In genomic region chr1:46422261-46422871, GRCh38 we compare ENCODE assay signal across 17 cellular contexts.
"Had no signal": no experiment of that assay in that cellular context is flagged by ENCODE, and none has a peak within 500 bp of the region (broad histone marks: within the 10 kb centered on the region; RNA-seq: fewer than 3 reads in every experiment).

No MANE protein-coding gene starts in this region.

- H3K4me1 Mint-ChIP-seq: activated CD4-positive, alpha-beta T cell treated with anti-CD3 and anti-CD28 coated beads for 36 hours; activated naive CD4-positive, alpha-beta T cell treated with anti-CD3 and anti-CD28 coated beads, Interleukin-2, amount 50 U/mL, for 24 hours; mesothelial cell of epicardium; nephron; stimulated activated memory B cell treated with anti-CD40 and anti-IgM and Interleukin-4, amounts not matched to agents 10 μg/mL and 1 μg/mL and 100 μg/mL, for 72 hours had no signal

- FAIRE-seq: endometrium had no signal

- DNase-seq: activated CD4-positive, alpha-beta T cell treated with anti-CD3 and anti-CD28 coated beads for 36 hours; activated T-cell treated with anti-CD3 and anti-CD28 coated beads for 4 hours; dermis blood vessel endothelial cell; gastrocnemius medialis; head of caudate nucleus; left lung; sigmoid colon; stimulated activated CD4-positive, alpha-beta T cell treated with anti-CD3 and anti-CD28 coated beads, Interleukin-4, amount 100 ng/mL, for 24 hours; upper lobe of right lung had no signal

- H3K4me3 ChIP-seq: ascending aorta, breast epithelium, gastrocnemius medialis, left lung, sigmoid colon, upper lobe of right lung had no signal

- H3K4me3 Mint-ChIP-seq: activated CD4-positive, alpha-beta T cell treated with anti-CD3 and anti-CD28 coated beads for 36 hours; activated naive CD4-positive, alpha-beta T cell treated with anti-CD3 and anti-CD28 coated beads, Interleukin-2, amount 50 U/mL, for 24 hours; mesothelial cell of epicardium; nephron; stimulated activated memory B cell treated with anti-CD40 and anti-IgM and Interleukin-4, amounts not matched to agents 10 μg/mL and 1 μg/mL and 100 μg/mL, for 72 hours had no signal

- H3K9me3 Mint-ChIP-seq: activated naive CD4-positive, alpha-beta T cell treated with anti-CD3 and anti-CD28 coated beads, Interleukin-2, amount 50 U/mL, for 24 hours; activated T-helper 2 cell treated with anti-CD3 and anti-CD28 coated beads, Interferon-gamma antibody, Interleukin-2, Interleukin-4, amounts not matched to agents 10 μg/mL and 5 μg/mL and 100 μg/mL, durations not matched to agents 14 hours and 24 hours and 36 hours; mesothelial cell of epicardium; nephron; stimulated activated memory B cell treated with anti-CD40 and anti-IgM and Interleukin-4, amounts not matched to agents 10 μg/mL and 1 μg/mL and 100 μg/mL, for 72 hours had no signal

- H3K36me3 ChIP-seq: ascending aorta, breast epithelium, gastrocnemius medialis, left lung, sigmoid colon, upper lobe of right lung had no signal

- ATAC-seq: activated CD4-positive, alpha-beta T cell treated with anti-CD3 and anti-CD28 coated beads for 36 hours; gastrocnemius medialis; left lung; stimulated activated memory B cell treated with anti-CD40 and anti-IgM and Interleukin-4, amounts not matched to agents 10 μg/mL and 1 μg/mL and 100 μg/mL, for 72 hours had no signal

- H3K27ac Mint-ChIP-seq: activated CD4-positive, alpha-beta T cell treated with anti-CD3 and anti-CD28 coated beads for 36 hours; activated naive CD4-positive, alpha-beta T cell treated with anti-CD3 and anti-CD28 coated beads, Interleukin-2, amount 50 U/mL, for 24 hours; activated T-helper 2 cell treated with anti-CD3 and anti-CD28 coated beads, Interferon-gamma antibody, Interleukin-2, Interleukin-4, amounts not matched to agents 10 μg/mL and 5 μg/mL and 100 μg/mL, durations not matched to agents 14 hours and 24 hours and 36 hours; mesothelial cell of epicardium; nephron; stimulated activated memory B cell treated with anti-CD40 and anti-IgM and Interleukin-4, amounts not matched to agents 10 μg/mL and 1 μg/mL and 100 μg/mL, for 72 hours had no signal

- H3K36me3 Mint-ChIP-seq: activated naive CD4-positive, alpha-beta T cell treated with anti-CD3 and anti-CD28 coated beads, Interleukin-2, amount 50 U/mL, for 24 hours; mesothelial cell of epicardium; stimulated activated memory B cell treated with anti-CD40 and anti-IgM and Interleukin-4, amounts not matched to agents 10 μg/mL and 1 μg/mL and 100 μg/mL, for 72 hours had no signal

- H3K27ac ChIP-seq: ascending aorta, breast epithelium, gastrocnemius medialis, left lung, sigmoid colon, upper lobe of right lung had no signal

- H3K4me1 ChIP-seq: ascending aorta, breast epithelium, gastrocnemius medialis, left lung, sigmoid colon, upper lobe of right lung had no signal

- H3K27me3 ChIP-seq: ascending aorta had no signal

- H3K9me3 ChIP-seq: ascending aorta, breast epithelium, gastrocnemius medialis, left lung, sigmoid colon, upper lobe of right lung had no signal
